Comparison of ENCODE assay signal across 23 cellular contexts in genomic region chr17:71055128-71055527, GRCh38.
DNase-seq lines count a peak whose midpoint lies in the region; ATAC-seq, FAIRE-seq and TF ChIP-seq lines count a peak whose summit lies in the region.
"Had no signal": no experiment of that assay in that cellular context is flagged by ENCODE, and none has a peak within 500 bp of the region (broad histone marks: within the 10 kb centered on the region; RNA-seq: fewer than 3 reads in every experiment).

No MANE protein-coding gene starts in this region.

- H3K27ac ChIP-seq in osteoblast (ENCODE audit: low read depth, low read length): no peak overlapping the region
- H3K27ac ChIP-seq: gastrocnemius medialis, spleen had no signal

- TF ChIP-seq CTCF in bronchial epithelial cell (IDR thresholded peaks at IDR 0.05; ENCODE audit: insufficient read depth, low read length, severe bottlenecking): no peak
- TF ChIP-seq CTCF in osteoblast (IDR thresholded peaks at IDR 0.05; ENCODE audit: extremely low read depth, low read depth, low read length): no peak

- FAIRE-seq in bronchial epithelial cell (lab: Jason Lieb, UNC): no peak
- FAIRE-seq: GM12891 had no signal

- H3K4me3 ChIP-seq in bronchial epithelial cell (ENCODE audit: low read depth, low read length) (no peak overlapping the region), osteoblast (ENCODE audit: insufficient read depth, low read length) (no peak overlapping the region)
- H3K4me3 ChIP-seq: gastrocnemius medialis, spleen had no signal

- H3K79me2 ChIP-seq in osteoblast (ENCODE audit: insufficient read depth, low read length): no peaks in the 10 kb centered on the region

- no peaks in the 10 kb centered on the region for H3K4me1 ChIP-seq in osteoblast (ENCODE audit: insufficient read depth, low read length)
- H3K4me1 ChIP-seq: gastrocnemius medialis, spleen had no signal

- H3K36me3 ChIP-seq in bronchial epithelial cell (ENCODE audit: control insufficient read depth, insufficient read depth, low read length) (no peaks in the 10 kb centered on the region), osteoblast (ENCODE audit: insufficient read depth, low read length) (no peaks in the 10 kb centered on the region)
- H3K36me3 ChIP-seq: gastrocnemius medialis, spleen had no signal

- H3K9me3 ChIP-seq in osteoblast (ENCODE audit: low read depth, low read length): no peaks in the 10 kb centered on the region
- H3K9me3 ChIP-seq: gastrocnemius medialis had no signal

- H3K27me3 ChIP-seq in bronchial epithelial cell (ENCODE audit: control insufficient read depth, insufficient read depth, low read length) (no peaks in the 10 kb centered on the region), osteoblast (ENCODE audit: insufficient read depth, low read length) (no peaks in the 10 kb centered on the region)
- H3K27me3 ChIP-seq: gastrocnemius medialis, spleen had no signal

- DNase-seq in ELR (ENCODE audit: low read depth) (peak; percentile 51), M059J (ENCODE audit: low read depth) (peak; percentile 62), bronchial epithelial cell (ENCODE audit: low read depth) (peak; percentile 55), osteoblast (ENCODE audit: insufficient read length, low spot score, missing footprints) (peak; percentile 51), NCI-H2171 (lab: John Stamatoyannopoulos, UW) (no peak), NCI-H1436 (lab: John Stamatoyannopoulos, UW) (no peak)
- DNase-seq: activated CD4-positive, alpha-beta memory T cell treated with anti-CD3 and anti-CD28 coated beads for 36 hours; activated CD4-positive, CD25-positive, alpha-beta regulatory T cell; activated gamma-delta T cell; caudate nucleus; CD4-positive, alpha-beta memory T cell; DMS153; gastrocnemius medialis; NCI-H1694; NCI-H69; occipital lobe; retina; spleen; stimulated activated CD4-positive, alpha-beta T cell treated with anti-CD3 and anti-CD28 coated beads, Interleukin-4, amount 100 ng/mL, for 24 hours; stimulated activated naive CD4-positive, alpha-beta T cell treated with Interleukin-2 at 50 U/mL for 16 hours; T-helper 9 cell had no signal

- no peak overlapping the region for H2AFZ ChIP-seq in osteoblast (ENCODE audit: low read length)

- H3K4me2 ChIP-seq in osteoblast (ENCODE audit: insufficient read depth, low read length): no peak overlapping the region

- H4K20me1 ChIP-seq in osteoblast (ENCODE audit: insufficient read depth, low read length): no peaks in the 10 kb centered on the region

- ATAC-seq in GM18511 (IDR thresholded peaks at IDR 0.05; ENCODE audit: unreplicated experiment): no peak
- ATAC-seq: gastrocnemius medialis had no signal

Comparison
In these comparisons a context has a peak if more than half of its experiments do, and no peak if none do; other contexts are left out.
1. DNase-seq: peak in ELR (single experiment), M059J (single experiment), bronchial epithelial cell (single experiment) and osteoblast (single experiment); none in NCI-H2171 (single experiment) and NCI-H1436 (single experiment).